8 cellular contexts compared by ENCODE assay signal in the genomic region with DNA sequence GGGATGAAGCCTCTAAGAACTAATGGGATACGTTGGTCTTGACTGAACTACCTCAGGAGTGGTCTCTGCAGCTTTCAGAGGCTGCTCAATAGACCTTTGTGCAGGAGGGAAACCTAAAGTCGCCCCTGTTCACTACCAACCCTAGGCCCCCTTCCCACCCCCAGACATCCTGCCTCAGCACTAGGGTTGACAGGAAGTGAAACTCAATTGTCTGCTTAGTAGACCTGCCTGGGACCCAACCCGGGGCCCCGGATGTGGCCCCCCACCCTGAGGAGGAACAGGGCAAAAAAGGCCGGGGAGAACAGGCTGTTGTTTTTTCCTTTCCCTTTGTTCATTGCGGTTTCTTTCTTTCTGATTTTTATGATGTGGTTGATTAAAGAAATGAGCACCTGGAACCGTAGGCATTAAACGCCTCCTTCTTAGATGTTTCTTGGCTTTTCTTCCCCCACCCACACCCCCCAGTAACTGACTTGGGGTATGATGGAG. TPM values are rescaled to one million over a fixed set of nuclear protein-coding genes. Genes with fewer than 3 reads are reported as not detected.
DNase-seq lines count a peak whose midpoint lies in the region; ATAC-seq and TF ChIP-seq lines count a peak whose summit lies in the region.

No MANE protein-coding gene starts in this region.

- H3K4me1 ChIP-seq in right atrium auricular region (peaks cover 0 to 51% of the 10 kb centered on the region in 2 donors), KMS-11 (ENCODE audit: low read depth, poor library complexity, severe bottlenecking) (peaks cover 61% of the 10 kb centered on the region), left lung (peaks cover 31 to 72% of the 10 kb centered on the region in 2 donors)

- DNase-seq in left ventricle myocardium superior (peak; percentile 49), right atrium auricular region (ENCODE audit: low spot score) (no peak), activated T-cell treated with anti-CD3 and anti-CD28 coated beads for 1 hour (ENCODE audit: low read depth) (peak; percentile 77), left lung (no peak), AG20443 (ENCODE audit: low spot score) (no peak), kidney glomerular epithelial cell (lab: John Stamatoyannopoulos, UW) (no peak)
- DNase-seq in stimulated activated CD8-positive, alpha-beta memory T cell treated with anti-CD3 and anti-CD28 coated beads, Interleukin-4, amount 100 ng/mL, for 48 hours, result peak; percentile 84

- H3K27me3 ChIP-seq in right atrium auricular region, result no peaks in the 10 kb centered on the region
- no peaks in the 10 kb centered on the region; the same call in 1 of the 2 replicates for H3K27me3 ChIP-seq in KMS-11 (ENCODE audit: insufficient read depth, low read depth)
- H3K27me3 ChIP-seq in left lung, result no peaks in the 10 kb centered on the region

- H3K4me3 ChIP-seq in right atrium auricular region, result no peak overlapping the region
- H3K4me3 ChIP-seq in KMS-11 (IDR thresholded peaks at IDR 0.05; ENCODE audit: insufficient read depth, low read depth, low read length), result no peak overlapping the region
- no peak overlapping the region for H3K4me3 ChIP-seq in left lung

- intact Hi-C loops in left ventricle myocardium superior (cut with micrococcal nuclease), result loop anchor here (10.0 kb wide), 1 partner anchor 105 kb away; a partner anchor contains a TSS
- intact Hi-C loops in left lung (cut with DNase I), result loop anchor here in 1 of 2 donors (10.0 kb wide), 1 partner anchor 95 kb away; no protein-coding TSS in a partner anchor

- H3K4me2 ChIP-seq in KMS-11, result peak overlapping the region; percentile 80

- H3K36me3 ChIP-seq in right atrium auricular region (no peaks in the 10 kb centered on the region), KMS-11 (ENCODE audit: insufficient read depth) (no peaks in the 10 kb centered on the region), left lung (peaks cover 0 to 1% of the 10 kb centered on the region in 2 donors)

- TF ChIP-seq CTCF in right atrium auricular region (IDR thresholded peaks at IDR 0.05) (no peak), KMS-11 (conservative IDR thresholded peaks at IDR 0.05; ENCODE audit: low read depth, low read length) (no peak), left lung (IDR thresholded peaks at IDR 0.05) (no peak)

- no peaks in the 10 kb centered on the region for H3K9me3 ChIP-seq in right atrium auricular region
- H3K9me3 ChIP-seq in left lung, result no peaks in the 10 kb centered on the region

- peak overlapping the region; percentile 85; the same call in 1 of the 2 replicates for H3K9ac ChIP-seq in KMS-11

- H3K79me2 ChIP-seq in KMS-11 (ENCODE audit: insufficient read depth, low read depth), result peaks cover 24% of the 10 kb centered on the region

- H3K27ac ChIP-seq in right atrium auricular region, result no peak overlapping the region
- peak overlapping the region; percentile 93 for H3K27ac ChIP-seq in KMS-11
- H3K27ac ChIP-seq in left lung, result peak overlapping the region; percentile 89 to 90

- ATAC-seq in left ventricle myocardium superior (no peak), left lung (no peak)

- no peaks in the 10 kb centered on the region for H4K20me1 ChIP-seq in KMS-11 (ENCODE audit: insufficient read depth)

- H2AFZ ChIP-seq in KMS-11 (ENCODE audit: low read depth), result peak overlapping the region; percentile 38

RNA-seq across cellular contexts. Expression of a gene that starts 1.6 kb away (rescaled TPM):
- total RNA-seq in left ventricle myocardium superior, result 6.9 TPM
- 10 to 100 TPM in 1 of 2 donors, 1 to 10 TPM in 1; 7.3 to 22.8 TPM for total RNA-seq in right atrium auricular region
- total RNA-seq in left lung, result 10 to 100 TPM; 30.6 to 36.7 TPM

RNA-seq across cellular contexts. Expression of a gene that starts 1.7 kb away (rescaled TPM):
- 16.2 TPM for total RNA-seq in left ventricle myocardium superior
- total RNA-seq in right atrium auricular region, result 10 to 100 TPM; 17.6 to 20.6 TPM
- 10 to 100 TPM; 27.3 to 31.0 TPM for total RNA-seq in left lung

RNA-seq across cellular contexts. Expression of a gene that starts 36.5 kb away (rescaled TPM):
- total RNA-seq in left ventricle myocardium superior (0.57 TPM), right atrium auricular region (1 to 10 TPM in 1 of 2 donors, under 1 TPM in 1; 0.67 to 1.1 TPM), left lung (1 to 10 TPM in 1 of 2 donors, under 1 TPM in 1; 0.99 to 1.8 TPM)

RNA-seq across cellular contexts. Expression of a gene that starts 37.3 kb away (rescaled TPM):
- total RNA-seq in left ventricle myocardium superior (8.4 TPM), right atrium auricular region (10 to 100 TPM in 1 of 2 donors, 1 to 10 TPM in 1; 5.4 to 13.8 TPM), left lung (10 to 100 TPM; 34.1 to 40.3 TPM)

RNA-seq across cellular contexts. Expression of a gene that starts 44.5 kb away (rescaled TPM):
- total RNA-seq in left ventricle myocardium superior, result 128 TPM
- total RNA-seq in right atrium auricular region, result 100 to 1,000 TPM in 1 of 2 donors, 10 to 100 TPM in 1; 93.5 to 108 TPM
- 100 to 1,000 TPM; 116 to 175 TPM for total RNA-seq in left lung

Comparison
In these comparisons a context has a peak if more than half of its experiments do, and no peak if none do; other contexts are left out.
1. DNase-seq: peak in left ventricle myocardium superior (single experiment), activated T-cell treated with anti-CD3 and anti-CD28 coated beads for 1 hour (single experiment) and stimulated activated CD8-positive, alpha-beta memory T cell treated with anti-CD3 and anti-CD28 coated beads, Interleukin-4, amount 100 ng/mL, for 48 hours (single experiment); none in right atrium auricular region (single experiment), left lung (0 of 2), AG20443 (single experiment) and kidney glomerular epithelial cell (single experiment).
2. H3K27ac ChIP-seq: peak in KMS-11 (single experiment) and left lung (2 of 2); none in right atrium auricular region (0 of 2).